In genomic region chr5:102223542-102224444, GRCh38 we compare ENCODE assay signal across 8 cellular contexts.
DNase-seq lines count a peak whose midpoint lies in the region; ATAC-seq, FAIRE-seq and TF ChIP-seq lines count a peak whose summit lies in the region.

No MANE protein-coding gene starts in this region.

- CTCF ChIA-PET in endothelial cell of umbilical vein (lab: Charles Lee), result no interaction called here

- H3K27ac ChIP-seq in endothelial cell of umbilical vein (ENCODE audit: insufficient read depth, low read depth, low read length), result no peak overlapping the region
- H3K27ac ChIP-seq in psoas muscle, result no peak overlapping the region

- no peak overlapping the region for H2AFZ ChIP-seq in endothelial cell of umbilical vein (ENCODE audit: low read depth, low read length)

- peak; percentile 40 for FAIRE-seq in endothelial cell of umbilical vein (lab: Jason Lieb, UNC)

- no peaks in the 10 kb centered on the region for H3K9me1 ChIP-seq in endothelial cell of umbilical vein (replicated peaks; ENCODE audit: control insufficient read depth, extremely low read depth, insufficient read depth, low read length)

- DNase-seq in SKM-1 treated with dmso at 0.1 percent for 144 hours (lab: John Stamatoyannopoulos, UW; ENCODE audit: unreplicated experiment) (peak; percentile 21), SKM-1 (lab: John Stamatoyannopoulos, UW; ENCODE audit: unreplicated experiment) (no peak), NCI-H748 treated with DMSO at 0.1 percent for 48 hours (lab: John Stamatoyannopoulos, UW) (peak; percentile 51), endothelial cell of umbilical vein (ENCODE audit: low read depth, low spot score) (peak; percentile 26), psoas muscle (no peak), mucosa of gallbladder (ENCODE audit: low spot score) (no peak)

- H3K4me1 ChIP-seq in endothelial cell of umbilical vein (ENCODE audit: control insufficient read depth, extremely low read depth, insufficient read depth, low read length) (no peaks in the 10 kb centered on the region), psoas muscle (no peaks in the 10 kb centered on the region)

- WGBS in psoas muscle, 3 donors, result 80 to 85% (median 83%) methylated on average over 5 of the region's 5 CpGs

- no peaks in the 10 kb centered on the region for H3K79me2 ChIP-seq in endothelial cell of umbilical vein (ENCODE audit: control insufficient read depth, insufficient read depth, low read length)

- TF ChIP-seq CTCF in endothelial cell of umbilical vein (IDR thresholded peaks at IDR 0.05; ENCODE audit: extremely low read depth in 1 of 2, insufficient read depth in 1 of 2, low read depth in 1 of 2, low read length in 2 of 2), result peak; percentile 22 to 39
- TF ChIP-seq CTCF in psoas muscle (IDR thresholded peaks at IDR 0.05), result peak; percentile 16

- no peaks in the 10 kb centered on the region for H3K9me3 ChIP-seq in endothelial cell of umbilical vein (replicated peaks; ENCODE audit: control insufficient read depth, insufficient read depth, low read length)
- no peaks in the 10 kb centered on the region for H3K9me3 ChIP-seq in psoas muscle

- no peaks in the 10 kb centered on the region for H4K20me1 ChIP-seq in endothelial cell of umbilical vein (replicated peaks; ENCODE audit: control insufficient read depth, extremely low read depth, insufficient read depth, low read length)

- H3K9ac ChIP-seq in endothelial cell of umbilical vein (replicated peaks; ENCODE audit: extremely low read depth, insufficient read depth, low read length), result no peak overlapping the region

- H3K36me3 ChIP-seq in endothelial cell of umbilical vein (ENCODE audit: control insufficient read depth in 2 of 2, extremely low read depth in 1 of 2, insufficient read depth in 2 of 2, low read length in 2 of 2) (no peaks in the 10 kb centered on the region), psoas muscle (ENCODE audit: insufficient read depth in 1 of 2, low read depth in 1 of 2) (no peaks in the 10 kb centered on the region)

- no TSS peak for BruUV-seq in endothelial cell of umbilical vein (replicated peaks; lab: Mats Ljungman, UMichigan)

- intact Hi-C loops in endothelial cell of umbilical vein (cut with micrococcal nuclease) (loop anchor here (2.0 kb wide), 1 partner anchor 281 kb away; no protein-coding TSS in a partner anchor), psoas muscle (cut with DNase I) (no loop called here)

- no peak overlapping the region for H3K4me3 ChIP-seq in endothelial cell of umbilical vein (replicated peaks in 1 of 3; ENCODE audit: insufficient read depth in 1 of 3, low read depth in 1 of 3, low read length in 3 of 3)
- H3K4me3 ChIP-seq in psoas muscle, result no peak overlapping the region

- dilution Hi-C loops in endothelial cell of umbilical vein (cut with MboI; ENCODE audit: extremely low pct_ligation_motif_present, low sequenced_read_pairs), result no loop called here

- TF ChIP-seq POLR2A in endothelial cell of umbilical vein (IDR thresholded peaks at IDR 0.05; ENCODE audit: low read depth, low read length), result no peak

- H3K27me3 ChIP-seq in endothelial cell of umbilical vein (ENCODE audit: control insufficient read depth in 2 of 2, insufficient read depth in 2 of 2, low read length in 2 of 2) (no peaks in the 10 kb centered on the region), psoas muscle (ENCODE audit: insufficient read depth in 3 of 3, low read length in 2 of 3) (no peaks in the 10 kb centered on the region)

- ATAC-seq in HG02798 (IDR thresholded peaks at IDR 0.05; ENCODE audit: poor library complexity, unreplicated experiment), result peak; percentile 62
- no peak for ATAC-seq in psoas muscle
- no peak for ATAC-seq in GM19035 (IDR thresholded peaks at IDR 0.05; ENCODE audit: unreplicated experiment)

- H3K4me2 ChIP-seq in endothelial cell of umbilical vein (ENCODE audit: insufficient read depth, low read length), result no peak overlapping the region

- POLR2A ChIA-PET in endothelial cell of umbilical vein (lab: Charles Lee), result no interaction called here

TF ChIP-seq in endothelial cell of umbilical vein, 7 proteins besides CTCF, POLR2A, EP300 and RAD21:
- TF ChIP-seq JUN (IDR thresholded peaks at IDR 0.05; ENCODE audit: borderline replicate concordance, insufficient read depth, insufficient read length, low read depth) (no peak), GATA2 (IDR thresholded peaks at IDR 0.05; ENCODE audit: insufficient read depth, insufficient read length, low read depth, low read length) (no peak), FOS (IDR thresholded peaks at IDR 0.05; ENCODE audit: borderline replicate concordance, insufficient read depth, low read length) (no peak), POLR2AphosphoS5 (IDR thresholded peaks at IDR 0.05; ENCODE audit: insufficient read depth, low read depth, low read length) (no peak), MYC (IDR thresholded peaks at IDR 0.05; ENCODE audit: low read depth, low read length) (no peak), MAX (IDR thresholded peaks at IDR 0.05; ENCODE audit: insufficient read depth, insufficient read length) (no peak), EZH2 (IDR thresholded peaks at IDR 0.05; ENCODE audit: borderline replicate concordance, low read depth, low read length, severe bottlenecking) (no peak)

Comparison
In these comparisons a context has a peak if more than half of its experiments do, and no peak if none do; other contexts are left out.
1. DNase-seq: peak in SKM-1 treated with dmso at 0.1 percent for 144 hours (single experiment), NCI-H748 treated with DMSO at 0.1 percent for 48 hours (single experiment) and endothelial cell of umbilical vein (single experiment); none in SKM-1 (single experiment), psoas muscle (0 of 2) and mucosa of gallbladder (single experiment).